ENCODE assay signal across 10 cellular contexts in genomic region chr1:202283991-202284390, GRCh38. TPM values are rescaled to one million over a fixed set of nuclear protein-coding genes. Genes with fewer than 3 reads are reported as not detected.
DNase-seq lines count a peak whose midpoint lies in the region; ATAC-seq and TF ChIP-seq lines count a peak whose summit lies in the region.
"Had no signal": no experiment of that assay in that cellular context is flagged by ENCODE, and none has a peak within 500 bp of the region (broad histone marks: within the 10 kb centered on the region; RNA-seq: fewer than 3 reads in every experiment).

No MANE protein-coding gene starts in this region.

- TF ChIP-seq CTCF in fibroblast of pulmonary artery (IDR thresholded peaks at IDR 0.05; ENCODE audit: low read length, missing control alignments): no peak

- DNase-seq in H4 (ENCODE audit: low spot score): peak; percentile 36
- peak; percentile 72 for DNase-seq in fibroblast of pulmonary artery (ENCODE audit: low read depth)
- DNase-seq in stromal cell of bone marrow (ENCODE audit: low read depth): peak; percentile 25
- no peak for DNase-seq in activated CD4-positive, alpha-beta T cell treated with anti-CD3 and anti-CD28 coated beads, Interleukin-2, amount 50 U/mL, for 1 hour
- no peak for DNase-seq in stimulated activated CD4-positive, alpha-beta T cell treated with anti-CD3 and anti-CD28 coated beads, Interleukin-4, amount 100 ng/mL, for 1 hour
- DNase-seq: DMS53; stimulated activated CD8-positive, alpha-beta memory T cell treated with anti-CD3 and anti-CD28 coated beads, Interleukin-4, amount 100 ng/mL, for 48 hours; T-helper 1 cell had no signal

- ATAC-seq in SK-N-SH treated with all-trans-retinoic acid at 6 μM for 48 hours (peak; percentile 54), GM21786 (IDR thresholded peaks at IDR 0.05; ENCODE audit: unreplicated experiment) (no peak)

- no peak overlapping the region for H3K4me3 ChIP-seq in fibroblast of pulmonary artery (replicated peaks; ENCODE audit: low read depth, low read length)

TF ChIP-seq in SK-N-SH treated with all-trans-retinoic acid at 6 μM for 48 hours, 23 proteins besides CTCF, POLR2A, EP300 and RAD21:
- no peak for TF ChIP-seq ZNF565 (CRISPR knock-in tag; conservative IDR thresholded peaks at IDR 0.05; ENCODE audit: low read depth)
- no peak for TF ChIP-seq ZNF8 (CRISPR knock-in tag; IDR thresholded peaks at IDR 0.05)
- TF ChIP-seq ISL1 (CRISPR knock-in tag; IDR thresholded peaks at IDR 0.05): no peak
- TF ChIP-seq POU6F1 (CRISPR knock-in tag; IDR thresholded peaks at IDR 0.05; ENCODE audit: borderline replicate concordance, low read depth): no peak
- no peak for TF ChIP-seq PATZ1 (CRISPR knock-in tag; IDR thresholded peaks at IDR 0.05; ENCODE audit: borderline replicate concordance)
- TF ChIP-seq ZNF70 (CRISPR knock-in tag; IDR thresholded peaks at IDR 0.05): no peak
- no peak for TF ChIP-seq TSHZ2 (CRISPR knock-in tag; IDR thresholded peaks at IDR 0.05)
- TF ChIP-seq CSRNP3 (CRISPR knock-in tag; IDR thresholded peaks at IDR 0.05): no peak
- TF ChIP-seq TCF4 (CRISPR knock-in tag; IDR thresholded peaks at IDR 0.05; ENCODE audit: borderline replicate concordance): no peak
- no peak for TF ChIP-seq PPARA (CRISPR knock-in tag; IDR thresholded peaks at IDR 0.05; ENCODE audit: borderline replicate concordance)
- no peak for TF ChIP-seq TOX (CRISPR knock-in tag; IDR thresholded peaks at IDR 0.05; ENCODE audit: borderline replicate concordance)
- TF ChIP-seq SNAI2 (CRISPR knock-in tag; IDR thresholded peaks at IDR 0.05): no peak
- no peak for TF ChIP-seq ZFP3 (CRISPR knock-in tag; IDR thresholded peaks at IDR 0.05)
- TF ChIP-seq ZC3H10 (CRISPR knock-in tag; IDR thresholded peaks at IDR 0.05): no peak
- no peak for TF ChIP-seq BACH2 (CRISPR knock-in tag; IDR thresholded peaks at IDR 0.05; ENCODE audit: borderline replicate concordance)
- no peak for TF ChIP-seq OSR1 (CRISPR knock-in tag; IDR thresholded peaks at IDR 0.05)
- TF ChIP-seq RARB (CRISPR knock-in tag; IDR thresholded peaks at IDR 0.05): no peak

RNA-seq across cellular contexts. Expression of gene UBE2T, which starts 57.7 kb away (rescaled TPM):
- total RNA-seq in H4 (2014; rRNA removed; shearing (Covaris generic)): 239 and 293 TPM in 2 replicates

Comparison
In these comparisons a context has a peak if more than half of its experiments do, and no peak if none do; other contexts are left out.
1. DNase-seq: peak in H4 (single experiment), fibroblast of pulmonary artery (single experiment) and stromal cell of bone marrow (single experiment); none in activated CD4-positive, alpha-beta T cell treated with anti-CD3 and anti-CD28 coated beads, Interleukin-2, amount 50 U/mL, for 1 hour (single experiment) and stimulated activated CD4-positive, alpha-beta T cell treated with anti-CD3 and anti-CD28 coated beads, Interleukin-4, amount 100 ng/mL, for 1 hour (single experiment).